ENCODE assay signal across 22 cellular contexts in the genomic region with DNA sequence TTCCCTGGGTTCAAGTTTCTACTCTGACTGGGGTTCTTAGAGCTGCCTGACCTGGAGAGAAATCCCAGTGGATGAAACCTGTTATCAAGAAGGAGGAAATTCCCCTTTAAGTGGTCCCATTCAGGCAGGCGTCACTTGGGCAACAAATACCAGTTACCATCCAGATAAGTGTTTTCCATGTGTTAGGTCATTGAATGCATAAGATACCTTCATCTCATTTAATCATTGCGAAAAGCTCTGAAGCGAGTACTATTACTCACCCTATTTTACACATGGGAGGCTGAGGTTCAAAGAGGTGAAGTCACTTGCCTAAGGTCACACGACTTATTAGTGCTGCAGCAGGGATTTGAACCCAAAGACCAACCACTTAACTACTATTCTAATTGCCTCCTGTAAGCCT. TPM values are rescaled to one million over a fixed set of nuclear protein-coding genes. Genes with fewer than 3 reads are reported as not detected.
A peak's percentile ranks its signal among the peaks of the same experiment; 100 is the strongest.
DNase-seq lines count a peak whose midpoint lies in the region; ATAC-seq and TF ChIP-seq lines count a peak whose summit lies in the region.
"Had no signal": no experiment of that assay in that cellular context is flagged by ENCODE, and none has a peak within 500 bp of the region (broad histone marks: within the 10 kb centered on the region; RNA-seq: fewer than 3 reads in every experiment).

No MANE protein-coding gene starts in this region.

- H3K9me3 ChIP-seq in OCI-LY7 (ENCODE audit: low read length) (no peaks in the 10 kb centered on the region), uterus (no peaks in the 10 kb centered on the region)
- H3K9me3 ChIP-seq: BLaER1, HAP-1, SJCRH30 had no signal

- H3K4me1 ChIP-seq in OCI-LY7 (ENCODE audit: insufficient read depth, low read length, poor library complexity, severe bottlenecking), result peaks cover 82% of the 10 kb centered on the region
- H3K4me1 ChIP-seq in uterus, result no peaks in the 10 kb centered on the region
- H3K4me1 ChIP-seq: HAP-1 had no signal

- H3K4me2 ChIP-seq in OCI-LY7 (ENCODE audit: low read length), result no peak overlapping the region
- H3K4me2 ChIP-seq: BLaER1, GM23338 had no signal

- DNase-seq in OCI-LY7 (ENCODE audit: low spot score) (no peak), epithelial cell of esophagus (ENCODE audit: low read depth) (peak; percentile 58), 8988T (no peak), NCI-H146 (lab: John Stamatoyannopoulos, UW) (no peak), uterus (no peak)
- DNase-seq: ACHN; CD4-positive, alpha-beta T cell; COR-L47; DMS79 treated with DMSO at 0.1 percent for 48 hours; Kasumi-1; NCI-H187; NCI-H2227 treated with DMSO at 0.1 percent for 48 hours; NCI-H510A treated with DMSO at 0.1 percent for 48 hours; NCI-H748 treated with DMSO at 0.1 percent for 48 hours; SJCRH30 had no signal

- H3K36me3 ChIP-seq in OCI-LY7 (ENCODE audit: insufficient read depth, low read length) (peaks cover 16% of the 10 kb centered on the region; the same call in 1 of the 2 replicates), uterus (no peaks in the 10 kb centered on the region)
- H3K36me3 ChIP-seq: BLaER1, HAP-1, SJCRH30 had no signal

- ATAC-seq in GM21360 (IDR thresholded peaks at IDR 0.05; ENCODE audit: unreplicated experiment), result no peak
- ATAC-seq: GM12878, GM23338 had no signal

- H3K27me3 ChIP-seq in uterus, result no peaks in the 10 kb centered on the region
- H3K27me3 ChIP-seq: BLaER1, SJCRH30 had no signal

- no peaks in the 10 kb centered on the region for H3K36me3 Mint-ChIP-seq in nephron (ENCODE audit: low read depth)

- CTCF ChIA-PET in OCI-LY7 (lab: Charles Lee; ENCODE audit: unreplicated experiment), result interaction anchor here (0.6 kb wide), 1 partner anchor 51 kb away, joined by 4 read pairs; no protein-coding TSS in a partner anchor

- H4K20me1 ChIP-seq in OCI-LY7 (ENCODE audit: insufficient read depth, low read length), result no peaks in the 10 kb centered on the region
- H4K20me1 ChIP-seq: BLaER1 had no signal

- intact Hi-C loops in OCI-LY7 (cut with micrococcal nuclease; ENCODE audit: unreplicated experiment) (no loop called here), uterus (cut with DNase I; ENCODE audit: low total_unique reads) (no loop called here)

- H3K9me2 ChIP-seq in OCI-LY7 (ENCODE audit: insufficient read depth, low read length), result no peaks in the 10 kb centered on the region

- no peak overlapping the region for H3K4me3 Mint-ChIP-seq in nephron
- H3K4me3 Mint-ChIP-seq: CD4-positive, alpha-beta T cell; GM23338 had no signal

- BruUV-seq in OCI-LY7 (replicated peaks; lab: Mats Ljungman, UMichigan), result no TSS peak

- H3K79me2 ChIP-seq in OCI-LY7 (ENCODE audit: insufficient read depth, low read depth, low read length), result no peaks in the 10 kb centered on the region

- no peak overlapping the region for H3K4me3 ChIP-seq in OCI-LY7 (ENCODE audit: low read depth, low read length, poor library complexity, severe bottlenecking)
- H3K4me3 ChIP-seq in epithelial cell of esophagus (ENCODE audit: low read length), result no peak overlapping the region
- H3K4me3 ChIP-seq in uterus, result no peak overlapping the region
- H3K4me3 ChIP-seq: BLaER1, GM12878, GM23338, HAP-1, SJCRH30 had no signal

- H3K27ac ChIP-seq in OCI-LY7 (ENCODE audit: low read depth, low read length, poor library complexity, severe bottlenecking) (peak overlapping the region; percentile 92), uterus (no peak overlapping the region)
- H3K27ac ChIP-seq: BLaER1 had no signal

- no peaks in the 10 kb centered on the region for H3K9me3 Mint-ChIP-seq in nephron
- H3K9me3 Mint-ChIP-seq: CD4-positive, alpha-beta T cell; GM23338 had no signal

- POLR2A ChIA-PET in OCI-LY7 (lab: Charles Lee), result interaction anchor here (0.8 to 1.7 kb wide), 2 partner anchors 13 to 95 kb away, joined by 3 read pairs; no protein-coding TSS in a partner anchor

- H3K27ac Mint-ChIP-seq in nephron, result peak overlapping the region in 2 of 3 experiments; percentile 41 to 93
- H3K27ac Mint-ChIP-seq: CD4-positive, alpha-beta T cell; GM23338; IgD-negative memory B cell had no signal

- no peak overlapping the region for H2AFZ ChIP-seq in OCI-LY7 (ENCODE audit: low read length)
- H2AFZ ChIP-seq: GM23338 had no signal

- H3K4me1 Mint-ChIP-seq in nephron, result peaks cover 28% of the 10 kb centered on the region

- no peaks in the 10 kb centered on the region for H3K27me3 Mint-ChIP-seq in nephron (ENCODE audit: low read depth)
- H3K27me3 Mint-ChIP-seq: CD4-positive, alpha-beta T cell had no signal

- TF ChIP-seq CTCF in OCI-LY7 (conservative IDR thresholded peaks at IDR 0.05; ENCODE audit: low read length) (no peak), epithelial cell of esophagus (IDR thresholded peaks at IDR 0.05; ENCODE audit: insufficient read depth, low read depth, low read length, missing control alignments) (no peak), nephron (IDR thresholded peaks at IDR 0.05; ENCODE audit: unreplicated experiment in 3 of 3) (no peak), uterus (IDR thresholded peaks at IDR 0.05) (no peak)

- TF ChIP-seq POLR2A in uterus (IDR thresholded peaks at IDR 0.05), result no peak

RNA-seq across cellular contexts. Expression of gene RPL11, which starts 45.5 kb away (rescaled TPM):
- 1,891 and 2,496 TPM in 2 replicates for total RNA-seq in OCI-LY7 (2014; rRNA removed; shearing (Covaris generic))
- total RNA-seq in OCI-LY7 (2022) (1,767 and 1,774 TPM in 2 replicates), uterus (1,000 to 10,000 TPM in 3 of 4 donors, 100 to 1,000 TPM in 1; 710 to 1,429 (median 1,220) TPM)
